In genomic region chr3:46716461-46717441, GRCh38 we compare ENCODE assay signal across 21 cellular contexts. TPM values are rescaled to one million over a fixed set of nuclear protein-coding genes. Genes with fewer than 3 reads are reported as not detected.
DNase-seq lines count a peak whose midpoint lies in the region; ATAC-seq and TF ChIP-seq lines count a peak whose summit lies in the region.
"Had no signal": no experiment of that assay in that cellular context is flagged by ENCODE, and none has a peak within 500 bp of the region (broad histone marks: within the 10 kb centered on the region; RNA-seq: fewer than 3 reads in every experiment).

No MANE protein-coding gene starts in this region.

- no peaks in the 10 kb centered on the region for H3K4me1 ChIP-seq in right atrium auricular region
- no peaks in the 10 kb centered on the region for H3K4me1 ChIP-seq in colonic mucosa
- H3K4me1 ChIP-seq: adrenal gland, breast epithelium, neural progenitor cell, SJSA1, thyroid gland had no signal

- H3K27ac ChIP-seq in right atrium auricular region = no peak overlapping the region
- H3K27ac ChIP-seq in colonic mucosa = no peak overlapping the region
- H3K27ac ChIP-seq: adrenal gland, breast epithelium, neural progenitor cell, SJSA1, thyroid gland had no signal

- intact Hi-C loops in Right ventricle myocardium superior (cut with DNase I) = no loop called here
- intact Hi-C loops in colonic mucosa (cut with DNase I) = no loop called here
- intact Hi-C loops in activated naive CD4-positive, alpha-beta T cell treated with anti-CD3 and anti-CD28 coated beads for 36 hours (cut with micrococcal nuclease) = no loop called here

- no peaks in the 10 kb centered on the region for H3K4me1 Mint-ChIP-seq in activated naive CD4-positive, alpha-beta T cell treated with anti-CD3 and anti-CD28 coated beads, Interleukin-2, amount 10 ng/mL, durations not matched to agents 7 days and 5 days
- H3K4me1 Mint-ChIP-seq in activated naive CD4-positive, alpha-beta T cell treated with anti-CD3 and anti-CD28 coated beads for 36 hours (ENCODE audit: low read depth) = no peaks in the 10 kb centered on the region

- TF ChIP-seq CTCF in right atrium auricular region (IDR thresholded peaks at IDR 0.05) (no peak), colonic mucosa (IDR thresholded peaks at IDR 0.05) (no peak)

- no peaks in the 10 kb centered on the region for H3K9me3 Mint-ChIP-seq in activated naive CD4-positive, alpha-beta T cell treated with anti-CD3 and anti-CD28 coated beads, Interleukin-2, amount 10 ng/mL, durations not matched to agents 7 days and 5 days
- H3K9me3 Mint-ChIP-seq in activated naive CD4-positive, alpha-beta T cell treated with anti-CD3 and anti-CD28 coated beads for 36 hours = peaks cover 2% of the 10 kb centered on the region
- H3K9me3 Mint-ChIP-seq: neural progenitor cell had no signal

- H3K36me3 ChIP-seq in right atrium auricular region = no peaks in the 10 kb centered on the region
- no peaks in the 10 kb centered on the region for H3K36me3 ChIP-seq in colonic mucosa
- H3K36me3 ChIP-seq: adrenal gland, breast epithelium, neural progenitor cell, SJSA1, thyroid gland had no signal

- DNase-seq in Right ventricle myocardium superior (peak; percentile 18), right atrium auricular region (ENCODE audit: low spot score) (no peak), colonic mucosa (peak; percentile 9), mucosa of gallbladder (ENCODE audit: low spot score) (peak; percentile 5), OCI-M2 (lab: John Stamatoyannopoulos, UW; ENCODE audit: unreplicated experiment) (no peak)
- DNase-seq in activated naive CD4-positive, alpha-beta T cell treated with anti-CD3 and anti-CD28 coated beads, Interleukin-2, amount 10 ng/mL, durations not matched to agents 7 days and 5 days = no peak
- no peak for DNase-seq in activated naive CD4-positive, alpha-beta T cell treated with anti-CD3 and anti-CD28 coated beads for 36 hours
- DNase-seq: activated gamma-delta T cell, adrenal gland, glutamatergic neuron, NCI-H1092 treated with DMSO at 0.1 percent for 48 hours, NCI-H2029, NCI-H345, thyroid gland had no signal

- no peak overlapping the region for H3K9ac ChIP-seq in colonic mucosa (ENCODE audit: low read depth in 2 of 2, low read length in 2 of 2)
- H3K9ac ChIP-seq: neural progenitor cell had no signal

- H3K27me3 Mint-ChIP-seq in activated naive CD4-positive, alpha-beta T cell treated with anti-CD3 and anti-CD28 coated beads, Interleukin-2, amount 10 ng/mL, durations not matched to agents 7 days and 5 days = peaks cover 43% of the 10 kb centered on the region
- peaks cover 8% of the 10 kb centered on the region for H3K27me3 Mint-ChIP-seq in activated naive CD4-positive, alpha-beta T cell treated with anti-CD3 and anti-CD28 coated beads for 36 hours (ENCODE audit: low read depth)

- H3K27ac Mint-ChIP-seq in activated naive CD4-positive, alpha-beta T cell treated with anti-CD3 and anti-CD28 coated beads, Interleukin-2, amount 10 ng/mL, durations not matched to agents 7 days and 5 days = no peak overlapping the region
- H3K27ac Mint-ChIP-seq in activated naive CD4-positive, alpha-beta T cell treated with anti-CD3 and anti-CD28 coated beads for 36 hours = no peak overlapping the region
- H3K27ac Mint-ChIP-seq: neural progenitor cell had no signal

- CTCF ChIA-PET in activated naive CD4-positive, alpha-beta T cell treated with anti-CD3 and anti-CD28 coated beads, Interleukin-2, amount 10 ng/mL, durations not matched to agents 7 days and 5 days (lab: Charles Lee) = interaction anchor here (0.6 kb wide), 1 partner anchor 318 kb away, joined by 3 read pairs; no protein-coding TSS in a partner anchor
- CTCF ChIA-PET in activated naive CD4-positive, alpha-beta T cell treated with anti-CD3 and anti-CD28 coated beads for 36 hours (lab: Charles Lee) = interaction anchor here (0.6 to 1.8 kb wide), 3 partner anchors 11 to 1099 kb away, joined by 3 to 7 read pairs (median 3); no protein-coding TSS in a partner anchor

- no peak overlapping the region for H3K4me3 ChIP-seq in right atrium auricular region
- no peak overlapping the region for H3K4me3 ChIP-seq in colonic mucosa
- H3K4me3 ChIP-seq: adrenal gland, breast epithelium, neural progenitor cell, SJSA1, smooth muscle cell, thyroid gland had no signal

- H3K27me3 ChIP-seq in right atrium auricular region = no peaks in the 10 kb centered on the region
- peaks cover 3% of the 10 kb centered on the region for H3K27me3 ChIP-seq in colonic mucosa
- H3K27me3 ChIP-seq: neural progenitor cell, SJSA1, thyroid gland had no signal

- no peak overlapping the region for H3K4me3 Mint-ChIP-seq in activated naive CD4-positive, alpha-beta T cell treated with anti-CD3 and anti-CD28 coated beads, Interleukin-2, amount 10 ng/mL, durations not matched to agents 7 days and 5 days
- H3K4me3 Mint-ChIP-seq in activated naive CD4-positive, alpha-beta T cell treated with anti-CD3 and anti-CD28 coated beads for 36 hours = no peak overlapping the region
- H3K4me3 Mint-ChIP-seq: neural progenitor cell had no signal

- ATAC-seq in Right ventricle myocardium superior (ENCODE audit: poor library complexity) = no peak
- no peak for ATAC-seq in HG03139 (IDR thresholded peaks at IDR 0.05; ENCODE audit: unreplicated experiment)
- ATAC-seq: Panc1 had no signal

- H3K36me3 Mint-ChIP-seq in activated naive CD4-positive, alpha-beta T cell treated with anti-CD3 and anti-CD28 coated beads, Interleukin-2, amount 10 ng/mL, durations not matched to agents 7 days and 5 days = no peaks in the 10 kb centered on the region
- H3K36me3 Mint-ChIP-seq in activated naive CD4-positive, alpha-beta T cell treated with anti-CD3 and anti-CD28 coated beads for 36 hours (ENCODE audit: low read depth) = no peaks in the 10 kb centered on the region
- H3K36me3 Mint-ChIP-seq: neural progenitor cell had no signal

- H3K9me3 ChIP-seq in right atrium auricular region (no peaks in the 10 kb centered on the region), colonic mucosa (no peaks in the 10 kb centered on the region)
- H3K9me3 ChIP-seq: adrenal gland, breast epithelium, Caco-2, SJSA1, thyroid gland had no signal

RNA-seq across cellular contexts. Expression of gene PRSS50, which starts 0.9 kb away (rescaled TPM):
- total RNA-seq in Right ventricle myocardium superior = 0.16 TPM
- under 1 TPM in 1 of 2 donors, not detected in 1; 0.12 TPM for total RNA-seq in right atrium auricular region
- total RNA-seq in colonic mucosa = not detected
- total RNA-seq in mucosa of gallbladder = 0.17 TPM
- not detected for total RNA-seq in activated naive CD4-positive, alpha-beta T cell treated with anti-CD3 and anti-CD28 coated beads for 36 hours
- total RNA-seq: Caco-2, SJSA1 had no signal

RNA-seq across cellular contexts. Expression of gene TMIE, which starts 15.6 kb away (rescaled TPM):
- total RNA-seq in Right ventricle myocardium superior (1.00 TPM), right atrium auricular region (not detected), colonic mucosa (under 1 TPM in 1 of 2 donors, not detected in 1; 0.13 TPM), mucosa of gallbladder (0.29 TPM)
- 1 to 10 TPM; 1.2 to 1.5 TPM for total RNA-seq in activated naive CD4-positive, alpha-beta T cell treated with anti-CD3 and anti-CD28 coated beads for 36 hours
- total RNA-seq: breast epithelium, Caco-2, SJSA1 had no signal

RNA-seq across cellular contexts. Expression of gene ALS2CL, which starts 23.3 kb away (rescaled TPM):
- 37.0 TPM for total RNA-seq in Right ventricle myocardium superior
- total RNA-seq in right atrium auricular region = 10 to 100 TPM in 1 of 2 donors, 1 to 10 TPM in 1; 8.3 to 12.5 TPM
- 10 to 100 TPM; 21.8 to 40.3 TPM for total RNA-seq in colonic mucosa
- 43.8 TPM for total RNA-seq in mucosa of gallbladder
- total RNA-seq in activated naive CD4-positive, alpha-beta T cell treated with anti-CD3 and anti-CD28 coated beads for 36 hours = 1 to 10 TPM; 5.1 TPM

Comparison
In these comparisons a context has a peak if more than half of its experiments do, and no peak if none do; other contexts are left out.
1. DNase-seq: peak in Right ventricle myocardium superior (single experiment), colonic mucosa (single experiment) and mucosa of gallbladder (single experiment); none in right atrium auricular region (single experiment), OCI-M2 (single experiment), activated naive CD4-positive, alpha-beta T cell treated with anti-CD3 and anti-CD28 coated beads, Interleukin-2, amount 10 ng/mL, durations not matched to agents 7 days and 5 days (single experiment) and activated naive CD4-positive, alpha-beta T cell treated with anti-CD3 and anti-CD28 coated beads for 36 hours (single experiment).